8 cellular contexts compared by ENCODE assay signal in genomic region chr22:39405346-39406085, GRCh38. TPM values are rescaled to one million over a fixed set of nuclear protein-coding genes. Genes with fewer than 3 reads are reported as not detected.
DNase-seq lines count a peak whose midpoint lies in the region; ATAC-seq and TF ChIP-seq lines count a peak whose summit lies in the region.

No MANE protein-coding gene starts in this region.

- H3K9me3 Mint-ChIP-seq in activated T-cell treated with anti-CD3 and anti-CD28 coated beads, Interleukin-2, amount 50 U/mL, for 4 hours = no peaks in the 10 kb centered on the region

- ATAC-seq in activated T-cell treated with anti-CD3 and anti-CD28 coated beads, Interleukin-2, amount 50 U/mL, for 4 hours = peak; percentile 73 to 81
- ATAC-seq in esophagus mucosa (no peak), GM19452 (IDR thresholded peaks at IDR 0.05; ENCODE audit: unreplicated experiment) (no peak)

- peak; percentile 31; the same call in 1 of the 2 replicates for TF ChIP-seq CTCF in AG04450 (IDR thresholded peaks at IDR 0.05; ENCODE audit: low read depth, low read length)

- DNase-seq in AG04450 (ENCODE audit: low read depth, low spot score) (no peak), globus pallidus (ENCODE audit: low spot score) (peak; percentile 76), HCEC 1CT (no peak), SW 1271 (lab: John Stamatoyannopoulos, UW) (no peak)
- DNase-seq in activated T-cell treated with anti-CD3 and anti-CD28 coated beads, Interleukin-2, amount 50 U/mL, for 4 hours = peak; percentile 43

- CTCF ChIA-PET in AG04450 (lab: Charles Lee) = interaction anchor here (0.5 to 1.2 kb wide), 5 partner anchors 84 to 124 kb away, joined by 3 to 10 read pairs (median 3); no protein-coding TSS in a partner anchor

- no peaks in the 10 kb centered on the region for H3K36me3 ChIP-seq in rectal smooth muscle tissue (ENCODE audit: control insufficient read depth, insufficient read depth, low read length)

- POLR2A ChIA-PET in AG04450 (lab: Yijun Ruan, JAX) = interaction anchor here (1.3 to 1.5 kb wide), 2 partner anchors 86 to 117 kb away, joined by 3 to 12 read pairs; partner anchors contain the start of gene RPL3

- peaks cover 55% of the 10 kb centered on the region for H3K4me1 Mint-ChIP-seq in activated T-cell treated with anti-CD3 and anti-CD28 coated beads, Interleukin-2, amount 50 U/mL, for 4 hours (ENCODE audit: low read depth)

- H3K27me3 ChIP-seq in AG04450 (ENCODE audit: control insufficient read depth, insufficient read depth, low read length) (no peaks in the 10 kb centered on the region), rectal smooth muscle tissue (ENCODE audit: control insufficient read depth, insufficient read depth, low read length) (no peaks in the 10 kb centered on the region)

- no peak overlapping the region for H3K4me3 Mint-ChIP-seq in activated T-cell treated with anti-CD3 and anti-CD28 coated beads, Interleukin-2, amount 50 U/mL, for 4 hours

- H3K9ac ChIP-seq in rectal smooth muscle tissue (ENCODE audit: low read length) = no peak overlapping the region

- H3K27ac ChIP-seq in AG04450 (ENCODE audit: low read depth, low read length) (no peak overlapping the region), rectal smooth muscle tissue (ENCODE audit: low read depth, low read length) (peak overlapping the region; percentile 10)

- peaks cover 17% of the 10 kb centered on the region for H3K36me3 Mint-ChIP-seq in activated T-cell treated with anti-CD3 and anti-CD28 coated beads, Interleukin-2, amount 50 U/mL, for 4 hours (ENCODE audit: insufficient read depth)

- no peaks in the 10 kb centered on the region for H3K27me3 Mint-ChIP-seq in activated T-cell treated with anti-CD3 and anti-CD28 coated beads, Interleukin-2, amount 50 U/mL, for 4 hours (ENCODE audit: low read depth)

- H3K4me3 ChIP-seq in AG04450 (ENCODE audit: low read depth, low read length) (peak overlapping the region; percentile 27), rectal smooth muscle tissue (ENCODE audit: low read length) (peak overlapping the region; percentile 19)

- H3K9me3 ChIP-seq in AG04450 (ENCODE audit: control insufficient read depth, insufficient read depth, low read length) = no peaks in the 10 kb centered on the region

- H3K4me1 ChIP-seq in rectal smooth muscle tissue (ENCODE audit: control insufficient read depth, insufficient read depth, low read length) = peaks cover 4% of the 10 kb centered on the region

RNA-seq across cellular contexts. Expression of gene TAB1, which starts 5.9 kb away (rescaled TPM):
- polyA plus RNA-seq in AG04450 (2011; rRNA removed) = 16.7 and 18.7 TPM in 2 replicates
- polyA minus RNA-seq in AG04450 (2011; rRNA and poly(A)+ RNA removed) = 17.5 and 18.8 TPM in 2 replicates
- total RNA-seq in activated T-cell treated with anti-CD3 and anti-CD28 coated beads, Interleukin-2, amount 50 U/mL, for 4 hours = 10 to 100 TPM; 20.0 to 24.8 (median 23.7) TPM
- total RNA-seq in esophagus mucosa = 10.9 TPM

RNA-seq across cellular contexts. Expression of gene MGAT3, which starts 51.3 kb away (rescaled TPM):
- polyA plus RNA-seq in AG04450 (2011; rRNA removed) = 0.10 and 0.15 TPM in 2 replicates
- polyA minus RNA-seq in AG04450 (2011; rRNA and poly(A)+ RNA removed) = 0.22 and 0.28 TPM in 2 replicates
- under 1 TPM; 0.30 to 0.90 (median 0.40) TPM for total RNA-seq in activated T-cell treated with anti-CD3 and anti-CD28 coated beads, Interleukin-2, amount 50 U/mL, for 4 hours
- 0.44 TPM for total RNA-seq in esophagus mucosa

RNA-seq across cellular contexts. Expression of gene SYNGR1, which starts 55.7 kb away (rescaled TPM):
- polyA plus RNA-seq in AG04450 (2011; rRNA removed) = 20.8 and 31.7 TPM in 2 replicates
- polyA minus RNA-seq in AG04450 (2011; rRNA and poly(A)+ RNA removed) = 7.8 and 10.0 TPM in 2 replicates
- 1 to 10 TPM in 2 of 3 donors, under 1 TPM in 1; 0.43 to 1.4 (median 1.2) TPM for total RNA-seq in activated T-cell treated with anti-CD3 and anti-CD28 coated beads, Interleukin-2, amount 50 U/mL, for 4 hours
- total RNA-seq in esophagus mucosa = 23.0 TPM

Comparison
In these comparisons a context has a peak if more than half of its experiments do, and no peak if none do; other contexts are left out.
1. DNase-seq: peak in activated T-cell treated with anti-CD3 and anti-CD28 coated beads, Interleukin-2, amount 50 U/mL, for 4 hours (single experiment) and globus pallidus (single experiment); none in AG04450 (single experiment), HCEC 1CT (single experiment) and SW 1271 (0 of 2).
2. ATAC-seq: peak in activated T-cell treated with anti-CD3 and anti-CD28 coated beads, Interleukin-2, amount 50 U/mL, for 4 hours (2 of 2); none in esophagus mucosa (single experiment) and GM19452 (single experiment).
3. RNA of gene SYNGR1, which starts 55.7 kb away (total RNA-seq): 23.0 TPM in esophagus mucosa (single experiment); 0.43 to 1.4 TPM in activated T-cell treated with anti-CD3 and anti-CD28 coated beads, Interleukin-2, amount 50 U/mL, for 4 hours; every median in the first group is over 10 times any median in the second.